In the genomic region with DNA sequence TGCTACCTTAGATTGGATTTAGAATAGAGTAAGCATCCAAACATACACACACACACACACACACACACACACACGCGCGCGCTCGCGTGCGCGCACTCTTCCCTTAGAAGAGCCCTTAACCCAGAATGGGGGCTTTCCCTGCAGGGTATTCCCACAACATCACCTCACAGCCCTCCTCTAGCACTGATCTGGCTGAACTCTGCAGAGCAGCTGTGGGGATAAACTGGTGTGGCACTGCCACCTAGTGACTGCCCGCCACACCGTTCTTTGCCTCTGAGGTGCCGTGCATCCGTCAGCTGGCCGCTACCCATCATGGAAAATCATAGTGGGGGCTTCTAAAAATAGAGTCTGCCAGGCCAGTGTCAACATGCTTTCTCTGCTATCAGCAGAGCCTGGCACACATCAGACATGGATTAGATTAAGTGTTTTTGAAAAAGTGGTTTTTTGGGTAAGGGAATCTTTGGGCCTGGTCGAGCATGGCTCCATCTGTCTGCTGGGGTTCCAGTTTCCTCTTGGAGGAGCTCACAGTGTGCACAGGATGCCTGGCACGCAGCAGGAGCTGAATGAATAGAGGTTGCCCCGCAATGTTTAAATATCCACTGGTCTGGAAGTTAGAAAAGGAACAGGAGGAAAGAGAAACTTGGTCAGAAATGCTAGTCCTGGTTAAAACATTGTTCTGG, we compare ENCODE assay signal across 8 cellular contexts.
DNase-seq lines count a peak whose midpoint lies in the region; ATAC-seq, FAIRE-seq and TF ChIP-seq lines count a peak whose summit lies in the region.

No MANE protein-coding gene starts in this region.

- ATAC-seq in HG03135 (IDR thresholded peaks at IDR 0.05; ENCODE audit: unreplicated experiment), result peak; percentile 97

- peaks cover 7% of the 10 kb centered on the region for H3K4me1 Mint-ChIP-seq in osteocyte (ENCODE audit: unreplicated experiment)

- no peak overlapping the region for H3K27ac Mint-ChIP-seq in osteocyte (ENCODE audit: unreplicated experiment)

- peak; percentile 86 for FAIRE-seq in GM19239 (lab: Jason Lieb, UNC)

- DNase-seq in D341Med (ENCODE audit: low spot score) (peak; percentile 83), GM19239 (ENCODE audit: insufficient read length, low spot score) (peak; percentile 56), NCI-H69 (lab: John Stamatoyannopoulos, UW) (peak; percentile 58), foreskin melanocyte (peak; percentile 54), osteocyte (ENCODE audit: extremely low spot score, unreplicated experiment) (peak; percentile 87), NCI-H2029 (lab: John Stamatoyannopoulos, UW) (no peak)
- peak; percentile 26 for DNase-seq in activated T-cell treated with anti-CD3 and anti-CD28 coated beads, Interleukin-2, amount 50 U/mL, for 1 hour

- H3K4me3 Mint-ChIP-seq in osteocyte (ENCODE audit: unreplicated experiment), result peak overlapping the region; percentile 20

- H3K27me3 Mint-ChIP-seq in osteocyte (ENCODE audit: unreplicated experiment), result peaks cover 26% of the 10 kb centered on the region

- peak; percentile 94 for TF ChIP-seq CTCF in osteocyte (IDR thresholded peaks at IDR 0.05)

- no peaks in the 10 kb centered on the region for H3K36me3 Mint-ChIP-seq in osteocyte (ENCODE audit: unreplicated experiment)

- no peaks in the 10 kb centered on the region for H3K9me3 Mint-ChIP-seq in osteocyte (ENCODE audit: unreplicated experiment)
